ENCODE assay signal across 29 cellular contexts in the genomic region with DNA sequence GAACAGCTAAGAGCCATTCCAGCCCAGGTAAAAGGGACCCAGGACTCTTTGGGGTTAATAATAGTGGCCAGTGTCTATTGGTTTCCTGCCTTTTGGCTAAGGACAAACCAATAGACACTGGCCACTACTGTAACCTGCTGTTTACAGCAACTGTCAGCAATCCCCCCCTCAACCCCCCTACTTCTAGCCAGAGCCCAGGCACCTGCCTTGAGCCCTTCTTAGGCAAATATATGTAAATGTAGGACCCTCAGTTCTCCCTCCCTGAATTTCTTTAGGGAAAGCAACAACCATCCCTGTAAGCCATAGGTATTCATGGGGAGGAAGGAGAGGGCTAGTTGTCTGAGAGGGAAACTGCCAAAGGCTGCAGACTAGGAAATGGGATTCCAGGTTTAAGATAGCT. TPM values are rescaled to one million over a fixed set of nuclear protein-coding genes. Genes with fewer than 3 reads are reported as not detected.
A peak's percentile ranks its signal among the peaks of the same experiment; 100 is the strongest.
DNase-seq lines count a peak whose midpoint lies in the region; ATAC-seq and TF ChIP-seq lines count a peak whose summit lies in the region.
"Had no signal": no experiment of that assay in that cellular context is flagged by ENCODE, and none has a peak within 500 bp of the region (broad histone marks: within the 10 kb centered on the region; RNA-seq: fewer than 3 reads in every experiment).

No MANE protein-coding gene starts in this region.

- POLR2A ChIA-PET in WTC11 (lab: Charles Lee) = interaction anchor here (0.6 to 1.1 kb wide), 4 partner anchors 11 to 134 kb away, joined by 3 to 10 read pairs (median 4); no protein-coding TSS in a partner anchor

- H3K9me3 Mint-ChIP-seq in WTC11 = no peaks in the 10 kb centered on the region
- no peaks in the 10 kb centered on the region for H3K9me3 Mint-ChIP-seq in mesothelial cell of epicardium
- H3K9me3 Mint-ChIP-seq: CD4-positive, alpha-beta memory T cell; HFFc6; IgD-negative memory B cell; T-cell had no signal

- ATAC-seq in WTC11 (peak; percentile 98), HG03469 (IDR thresholded peaks at IDR 0.05; ENCODE audit: unreplicated experiment) (no peak), HG02852 (IDR thresholded peaks at IDR 0.05; ENCODE audit: unreplicated experiment) (no peak)
- ATAC-seq: A549, GM12878, T-cell had no signal

- H3K4me1 Mint-ChIP-seq in WTC11 (peaks cover 61% of the 10 kb centered on the region), mesothelial cell of epicardium (peaks cover 55% of the 10 kb centered on the region)

- TF ChIP-seq CTCF in WTC11 (IDR thresholded peaks at IDR 0.05) (no peak), mesothelial cell of epicardium (IDR thresholded peaks at IDR 0.05; ENCODE audit: unreplicated experiment) (no peak)

- CTCF ChIA-PET in WTC11 (lab: Charles Lee) = interaction anchor here (0.6 to 2.8 kb wide), 8 partner anchors 11 to 249 kb away, joined by 3 to 16 read pairs (median 6); partner anchors contain the start of genes COPZ1 and HOXC5

- no peak overlapping the region for H3K4me3 ChIP-seq in H7 (ENCODE audit: insufficient read depth, low read depth, low read length)
- H3K4me3 ChIP-seq: A549, GM12878, HAP-1, SJSA1 had no signal

- no peaks in the 10 kb centered on the region for H3K36me3 ChIP-seq in H7 (replicated peaks; ENCODE audit: control insufficient read depth, insufficient read depth, low read length)
- H3K36me3 ChIP-seq: HAP-1, SJSA1 had no signal

- peak; percentile 91 for DNase-seq in H7
- DNase-seq in WTC11 (ENCODE audit: low spot score) = peak; percentile 64
- peak; percentile 82 for DNase-seq in iPS DF 19.7 (ENCODE audit: low read depth, low spot score)
- DNase-seq in mesothelial cell of epicardium (ENCODE audit: low spot score in 2 of 2, unreplicated experiment in 2 of 2) = no peak
- DNase-seq in activated T-cell treated with anti-CD3 and anti-CD28 coated beads, Interleukin-2, amount 50 U/mL, for 48 hours = no peak
- no peak for DNase-seq in NK-92 (lab: John Stamatoyannopoulos, UW; ENCODE audit: unreplicated experiment)
- DNase-seq: AML-193; C1 segment of cervical spinal cord; CD4-positive, alpha-beta memory T cell; COR-L47; GDM1; HFFc6; NCI-H1092; NCI-H1417 treated with DMSO at 0.1 percent for 48 hours; NCI-H1694 treated with DMSO at 0.1 percent for 48 hours; NCI-H2081; NCI-H2227 treated with DMSO at 0.1 percent for 48 hours; NCI-H510A treated with DMSO at 0.1 percent for 48 hours; NCI-H774; Right ventricle myocardium superior; RPMI8226; T-cell had no signal

- H3K4me3 Mint-ChIP-seq in WTC11 (peak overlapping the region; percentile 54), mesothelial cell of epicardium (no peak overlapping the region)
- H3K4me3 Mint-ChIP-seq: CD4-positive, alpha-beta memory T cell; HFFc6; IgD-negative memory B cell; T-cell had no signal

- H3K27me3 Mint-ChIP-seq in WTC11 (ENCODE audit: low read depth) = peaks cover 87% of the 10 kb centered on the region
- no peaks in the 10 kb centered on the region for H3K27me3 Mint-ChIP-seq in mesothelial cell of epicardium (ENCODE audit: low read depth)
- H3K27me3 Mint-ChIP-seq: IgD-negative memory B cell had no signal

- H3K27me3 ChIP-seq in H7 (ENCODE audit: control insufficient read depth, insufficient read depth, low read length) = peaks cover 79% of the 10 kb centered on the region
- H3K27me3 ChIP-seq: SJSA1 had no signal

- H3K36me3 Mint-ChIP-seq in WTC11 = no peaks in the 10 kb centered on the region
- peaks cover 2% of the 10 kb centered on the region for H3K36me3 Mint-ChIP-seq in mesothelial cell of epicardium
- H3K36me3 Mint-ChIP-seq: CD4-positive, alpha-beta memory T cell; T-cell had no signal

- H3K27ac Mint-ChIP-seq in WTC11 (peak overlapping the region; percentile 98), mesothelial cell of epicardium (peak overlapping the region; percentile 79)
- H3K27ac Mint-ChIP-seq: CD4-positive, alpha-beta memory T cell; HFFc6; T-cell had no signal

TF ChIP-seq in WTC11, 78 proteins besides CTCF, POLR2A, EP300 and RAD21:
- TF ChIP-seq ZNF138 (CRISPR knock-in tag; conservative IDR thresholded peaks at IDR 0.05) (no peak), ZNF416 (CRISPR knock-in tag; IDR thresholded peaks at IDR 0.05) (no peak), FOXK1 (CRISPR knock-in tag; IDR thresholded peaks at IDR 0.05) (0 out of 2 replicates have a peak, but pooled peaks have one; percentile 49), KAT7 (CRISPR knock-in tag; IDR thresholded peaks at IDR 0.05; ENCODE audit: borderline replicate concordance) (no peak)
- TF ChIP-seq, protein P1, sequence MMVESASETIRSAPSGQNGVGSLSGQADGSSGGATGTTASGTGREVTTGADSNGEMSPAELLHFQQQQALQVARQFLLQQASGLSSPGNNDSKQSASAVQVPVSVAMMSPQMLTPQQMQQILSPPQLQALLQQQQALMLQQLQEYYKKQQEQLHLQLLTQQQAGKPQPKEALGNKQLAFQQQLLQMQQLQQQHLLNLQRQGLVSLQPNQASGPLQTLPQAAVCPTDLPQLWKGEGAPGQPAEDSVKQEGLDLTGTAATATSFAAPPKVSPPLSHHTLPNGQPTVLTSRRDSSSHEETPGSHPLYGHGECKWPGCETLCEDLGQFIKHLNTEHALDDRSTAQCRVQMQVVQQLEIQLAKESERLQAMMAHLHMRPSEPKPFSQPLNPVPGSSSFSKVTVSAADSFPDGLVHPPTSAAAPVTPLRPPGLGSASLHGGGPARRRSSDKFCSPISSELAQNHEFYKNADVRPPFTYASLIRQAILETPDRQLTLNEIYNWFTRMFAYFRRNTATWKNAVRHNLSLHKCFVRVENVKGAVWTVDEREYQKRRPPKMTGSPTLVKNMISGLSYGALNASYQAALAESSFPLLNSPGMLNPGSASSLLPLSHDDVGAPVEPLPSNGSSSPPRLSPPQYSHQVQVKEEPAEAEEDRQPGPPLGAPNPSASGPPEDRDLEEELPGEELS (CRISPR knock-in tag; IDR thresholded peaks at IDR 0.05) = peak; percentile 83; the same call in 1 of the 2 replicates
- TF ChIP-seq, protein P2, sequence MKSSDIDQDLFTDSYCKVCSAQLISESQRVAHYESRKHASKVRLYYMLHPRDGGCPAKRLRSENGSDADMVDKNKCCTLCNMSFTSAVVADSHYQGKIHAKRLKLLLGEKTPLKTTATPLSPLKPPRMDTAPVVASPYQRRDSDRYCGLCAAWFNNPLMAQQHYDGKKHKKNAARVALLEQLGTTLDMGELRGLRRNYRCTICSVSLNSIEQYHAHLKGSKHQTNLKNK (CRISPR knock-in tag; IDR thresholded peaks at IDR 0.05) = no peak

RNA-seq across cellular contexts. Expression of gene HOXC4, which starts 22.3 kb away (rescaled TPM):
- total RNA-seq in H7 (2014; rRNA removed; shearing (Covaris generic)) = not detected in 2 replicates
- 0.14 to 0.46 TPM (median 0.30 TPM) in 3 replicates for total RNA-seq in WTC11 (2021)
- total RNA-seq in mesothelial cell of epicardium = 67.4 to 73.6 TPM (median 69.4 TPM) in 3 replicates
- total RNA-seq: CD4-positive, alpha-beta memory T cell; Right ventricle myocardium superior had no signal

RNA-seq across cellular contexts. Expression of gene HOXC5, which starts 43.1 kb away (rescaled TPM):
- total RNA-seq in H7 (2014; rRNA removed; shearing (Covaris generic)) = not detected in 2 replicates
- total RNA-seq in WTC11 (2021) (not detected in 3 replicates), mesothelial cell of epicardium (28.7 to 33.8 TPM (median 29.3 TPM) in 3 replicates)
- total RNA-seq: CD4-positive, alpha-beta memory T cell; GM12878; Right ventricle myocardium superior; SJSA1; T-cell had no signal

RNA-seq across cellular contexts. Expression of gene HOXC6, which starts 47.7 kb away (rescaled TPM):
- not detected in 2 replicates for total RNA-seq in H7 (2014; rRNA removed; shearing (Covaris generic))
- total RNA-seq in WTC11 (2021) (not detected in 3 replicates), mesothelial cell of epicardium (15.5 to 17.4 TPM (median 16.3 TPM) in 3 replicates)
- total RNA-seq: CD4-positive, alpha-beta memory T cell; T-cell had no signal

Comparison
In these comparisons a context has a peak if more than half of its experiments do, and no peak if none do; other contexts are left out.
1. DNase-seq: peak in H7 (single experiment), WTC11 (single experiment) and iPS DF 19.7 (single experiment); none in mesothelial cell of epicardium (0 of 2), activated T-cell treated with anti-CD3 and anti-CD28 coated beads, Interleukin-2, amount 50 U/mL, for 48 hours (0 of 2) and NK-92 (single experiment).
2. RNA of gene HOXC4, which starts 22.3 kb away (total RNA-seq): 67.4 to 73.6 TPM in mesothelial cell of epicardium; 0.14 to 0.46 TPM in WTC11 and not detected in H7; every median in the first group is over 10 times any median in the second.
3. RNA of gene HOXC5, which starts 43.1 kb away (total RNA-seq): 28.7 to 33.8 TPM in mesothelial cell of epicardium; not detected in H7 and not detected in WTC11; every median in the first group is over 10 times any median in the second.
4. RNA of gene HOXC6, which starts 47.7 kb away (total RNA-seq): 15.5 to 17.4 TPM in mesothelial cell of epicardium; not detected in H7 and not detected in WTC11; every median in the first group is over 10 times any median in the second.